1 cellular context compared by ENCODE assay signal in the genomic region with DNA sequence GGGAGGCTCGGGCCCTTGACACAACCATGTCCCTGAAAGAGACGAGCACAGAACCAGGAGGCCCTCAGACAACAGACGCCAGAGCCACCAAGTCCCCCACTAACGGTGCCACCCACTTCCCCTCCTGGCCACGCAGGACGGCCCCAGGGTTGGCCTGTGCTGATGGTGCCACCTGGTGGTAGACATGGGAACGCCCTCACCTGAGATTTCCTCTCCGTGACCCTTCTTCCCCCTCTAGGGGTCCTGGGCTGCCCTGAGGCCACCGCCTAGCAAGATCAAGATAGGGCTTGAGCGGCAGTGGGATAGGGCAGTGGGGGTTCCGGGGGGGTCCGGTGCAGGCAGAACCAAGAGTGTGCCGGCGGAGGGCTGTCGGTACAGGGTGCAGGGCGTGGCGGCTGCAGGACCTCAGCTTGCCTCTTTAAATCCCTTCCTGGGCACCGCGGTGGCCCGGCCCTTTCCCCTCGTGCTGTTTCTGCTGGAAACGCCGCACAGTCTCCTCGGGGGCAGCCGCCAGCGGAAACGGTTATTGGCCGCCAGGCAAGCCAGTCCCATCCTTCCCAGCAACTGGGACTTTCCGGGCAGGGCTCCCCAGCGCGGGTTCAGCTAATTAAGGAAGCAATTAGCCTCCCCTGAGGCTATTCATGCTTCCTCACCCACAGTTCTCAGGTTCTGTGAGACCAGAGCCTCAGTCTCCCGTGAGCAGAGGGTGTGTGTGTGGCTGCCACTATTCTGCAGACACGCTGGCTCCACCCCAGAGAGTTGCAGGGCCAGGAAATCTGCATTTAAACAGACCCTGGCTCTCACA.
TF ChIP-seq lines count a peak whose summit lies in the region.

No MANE protein-coding gene starts in this region.

TF ChIP-seq in HEK293, 187 proteins besides CTCF, POLR2A, EP300 and RAD21 (continued from another document and continues in another):
- TF ChIP-seq, protein P1, sequence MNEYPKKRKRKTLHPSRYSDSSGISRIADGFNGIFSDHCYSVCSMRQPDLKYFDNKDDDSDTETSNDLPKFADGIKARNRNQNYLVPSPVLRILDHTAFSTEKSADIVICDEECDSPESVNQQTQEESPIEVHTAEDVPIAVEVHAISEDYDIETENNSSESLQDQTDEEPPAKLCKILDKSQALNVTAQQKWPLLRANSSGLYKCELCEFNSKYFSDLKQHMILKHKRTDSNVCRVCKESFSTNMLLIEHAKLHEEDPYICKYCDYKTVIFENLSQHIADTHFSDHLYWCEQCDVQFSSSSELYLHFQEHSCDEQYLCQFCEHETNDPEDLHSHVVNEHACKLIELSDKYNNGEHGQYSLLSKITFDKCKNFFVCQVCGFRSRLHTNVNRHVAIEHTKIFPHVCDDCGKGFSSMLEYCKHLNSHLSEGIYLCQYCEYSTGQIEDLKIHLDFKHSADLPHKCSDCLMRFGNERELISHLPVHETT (tag by site-specific recombination; IDR thresholded peaks at IDR 0.05): no peak
- 0 out of 2 replicates have a peak, but pooled peaks have one; percentile 60 for TF ChIP-seq ZSCAN30 (tag by site-specific recombination; IDR thresholded peaks at IDR 0.05)
- no peak for TF ChIP-seq ZNF274 (IDR thresholded peaks at IDR 0.05; ENCODE audit: low read length)
- TF ChIP-seq ZNF274 (tag by site-specific recombination; IDR thresholded peaks at IDR 0.05; ENCODE audit: borderline replicate concordance): no peak
- peak; percentile 41; the same call in 1 of the 2 replicates for TF ChIP-seq ZNF398 (tag by site-specific recombination; IDR thresholded peaks at IDR 0.05)
- peak; percentile 62 for TF ChIP-seq KLF1 (tag by site-specific recombination; IDR thresholded peaks at IDR 0.05)
- TF ChIP-seq, protein P2, sequence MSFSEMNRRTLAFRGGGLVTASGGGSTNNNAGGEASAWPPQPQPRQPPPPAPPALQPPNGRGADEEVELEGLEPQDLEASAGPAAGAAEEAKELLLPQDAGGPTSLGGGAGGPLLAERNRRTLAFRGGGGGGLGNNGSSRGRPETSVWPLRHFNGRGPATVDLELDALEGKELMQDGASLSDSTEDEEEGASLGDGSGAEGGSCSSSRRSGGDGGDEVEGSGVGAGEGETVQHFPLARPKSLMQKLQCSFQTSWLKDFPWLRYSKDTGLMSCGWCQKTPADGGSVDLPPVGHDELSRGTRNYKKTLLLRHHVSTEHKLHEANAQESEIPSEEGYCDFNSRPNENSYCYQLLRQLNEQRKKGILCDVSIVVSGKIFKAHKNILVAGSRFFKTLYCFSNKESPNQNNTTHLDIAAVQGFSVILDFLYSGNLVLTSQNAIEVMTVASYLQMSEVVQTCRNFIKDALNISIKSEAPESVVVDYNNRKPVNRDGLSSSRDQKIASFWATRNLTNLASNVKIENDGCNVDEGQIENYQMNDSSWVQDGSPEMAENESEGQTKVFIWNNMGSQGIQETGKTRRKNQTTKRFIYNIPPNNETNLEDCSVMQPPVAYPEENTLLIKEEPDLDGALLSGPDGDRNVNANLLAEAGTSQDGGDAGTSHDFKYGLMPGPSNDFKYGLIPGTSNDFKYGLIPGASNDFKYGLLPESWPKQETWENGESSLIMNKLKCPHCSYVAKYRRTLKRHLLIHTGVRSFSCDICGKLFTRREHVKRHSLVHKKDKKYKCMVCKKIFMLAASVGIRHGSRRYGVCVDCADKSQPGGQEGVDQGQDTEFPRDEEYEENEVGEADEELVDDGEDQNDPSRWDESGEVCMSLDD (tag by site-specific recombination; IDR thresholded peaks at IDR 0.05): 0 out of 2 replicates have a peak, but pooled peaks have one; percentile 18
- TF ChIP-seq ZNF114 (tag by site-specific recombination; IDR thresholded peaks at IDR 0.05): no peak
- TF ChIP-seq, protein P3, sequence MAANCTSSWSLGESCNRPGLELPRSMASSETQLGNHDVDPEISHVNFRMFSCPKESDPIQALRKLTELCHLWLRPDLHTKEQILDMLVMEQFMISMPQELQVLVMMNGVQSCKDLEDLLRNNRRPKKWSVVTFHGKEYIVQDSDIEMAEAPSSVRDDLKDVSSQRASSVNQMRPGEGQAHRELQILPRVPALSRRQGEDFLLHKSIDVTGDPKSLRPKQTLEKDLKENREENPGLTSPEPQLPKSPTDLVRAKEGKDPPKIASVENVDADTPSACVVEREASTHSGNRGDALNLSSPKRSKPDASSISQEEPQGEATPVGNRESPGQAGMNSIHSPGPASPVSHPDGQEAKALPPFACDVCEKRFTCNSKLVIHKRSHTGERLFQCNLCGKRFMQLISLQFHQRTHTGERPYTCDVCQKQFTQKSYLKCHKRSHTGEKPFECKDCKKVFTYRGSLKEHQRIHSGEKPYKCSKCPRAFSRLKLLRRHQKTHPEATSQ (tag by site-specific recombination; IDR thresholded peaks at IDR 0.05): no peak
- no peak for TF ChIP-seq ZNF544 (tag by site-specific recombination; IDR thresholded peaks at IDR 0.05)
- no peak for TF ChIP-seq ZNF157 (tag by site-specific recombination; IDR thresholded peaks at IDR 0.05)
- TF ChIP-seq INSM2 (tag by site-specific recombination; IDR thresholded peaks at IDR 0.05): no peak; the same call in 1 of the 2 replicates
- TF ChIP-seq ZNF501 (tag by site-specific recombination; IDR thresholded peaks at IDR 0.05): peak; percentile 60; the same call in 1 of the 2 replicates
- peak; percentile 61; the same call in 1 of the 2 replicates for TF ChIP-seq KLF16 (tag by site-specific recombination; IDR thresholded peaks at IDR 0.05)
- TF ChIP-seq ZFHX2 (tag by site-specific recombination; conservative IDR thresholded peaks at IDR 0.05): peak; percentile 74
- no peak for TF ChIP-seq ZNF16 (tag by site-specific recombination; IDR thresholded peaks at IDR 0.05; ENCODE audit: low read depth)
- TF ChIP-seq SP7 (tag by site-specific recombination; IDR thresholded peaks at IDR 0.05): peak; percentile 52; the same call in 1 of the 2 replicates
- no peak for TF ChIP-seq ELK4 (IDR thresholded peaks at IDR 0.05; ENCODE audit: borderline replicate concordance, low read depth, low read length)
- peak; percentile 33; the same call in 1 of the 2 replicates for TF ChIP-seq ZNF391 (tag by site-specific recombination; IDR thresholded peaks at IDR 0.05; ENCODE audit: borderline replicate concordance, low read depth)
- TF ChIP-seq ZNF10 (tag by site-specific recombination; IDR thresholded peaks at IDR 0.05): no peak
- TF ChIP-seq ZBTB8A (tag by site-specific recombination; IDR thresholded peaks at IDR 0.05): peak; percentile 74
- no peak for TF ChIP-seq ZNF626 (tag by site-specific recombination; IDR thresholded peaks at IDR 0.05)
- TF ChIP-seq RBAK (tag by site-specific recombination; IDR thresholded peaks at IDR 0.05): no peak
- no peak for TF ChIP-seq ZNF362 (tag by site-specific recombination; IDR thresholded peaks at IDR 0.05)
- 0 out of 2 replicates have a peak, but pooled peaks have one; percentile 23 for TF ChIP-seq IKZF3 (tag by site-specific recombination; IDR thresholded peaks at IDR 0.05)
- peak; percentile 71; the same call in 1 of the 2 replicates for TF ChIP-seq ZNF223 (tag by site-specific recombination; IDR thresholded peaks at IDR 0.05)
- peak; percentile 75 for TF ChIP-seq SP2 (tag by site-specific recombination; IDR thresholded peaks at IDR 0.05)
- peak; percentile 79 for TF ChIP-seq KLF17 (tag by site-specific recombination; IDR thresholded peaks at IDR 0.05)
- no peak for TF ChIP-seq ZNF670 (tag by site-specific recombination; IDR thresholded peaks at IDR 0.05; ENCODE audit: low read depth)
- peak; percentile 74; the same call in 1 of the 2 replicates for TF ChIP-seq KLF8 (tag by site-specific recombination; IDR thresholded peaks at IDR 0.05)
- 0 out of 2 replicates have a peak, but pooled peaks have one; percentile 19 for TF ChIP-seq ZNF610 (tag by site-specific recombination; IDR thresholded peaks at IDR 0.05; ENCODE audit: borderline replicate concordance)
- TF ChIP-seq, protein P4, sequence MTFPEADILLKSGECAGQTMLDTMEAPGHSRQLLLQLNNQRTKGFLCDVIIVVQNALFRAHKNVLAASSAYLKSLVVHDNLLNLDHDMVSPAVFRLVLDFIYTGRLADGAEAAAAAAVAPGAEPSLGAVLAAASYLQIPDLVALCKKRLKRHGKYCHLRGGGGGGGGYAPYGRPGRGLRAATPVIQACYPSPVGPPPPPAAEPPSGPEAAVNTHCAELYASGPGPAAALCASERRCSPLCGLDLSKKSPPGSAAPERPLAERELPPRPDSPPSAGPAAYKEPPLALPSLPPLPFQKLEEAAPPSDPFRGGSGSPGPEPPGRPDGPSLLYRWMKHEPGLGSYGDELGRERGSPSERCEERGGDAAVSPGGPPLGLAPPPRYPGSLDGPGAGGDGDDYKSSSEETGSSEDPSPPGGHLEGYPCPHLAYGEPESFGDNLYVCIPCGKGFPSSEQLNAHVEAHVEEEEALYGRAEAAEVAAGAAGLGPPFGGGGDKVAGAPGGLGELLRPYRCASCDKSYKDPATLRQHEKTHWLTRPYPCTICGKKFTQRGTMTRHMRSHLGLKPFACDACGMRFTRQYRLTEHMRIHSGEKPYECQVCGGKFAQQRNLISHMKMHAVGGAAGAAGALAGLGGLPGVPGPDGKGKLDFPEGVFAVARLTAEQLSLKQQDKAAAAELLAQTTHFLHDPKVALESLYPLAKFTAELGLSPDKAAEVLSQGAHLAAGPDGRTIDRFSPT (tag by site-specific recombination; IDR thresholded peaks at IDR 0.05): peak; percentile 69; the same call in 1 of the 2 replicates
- TF ChIP-seq ZNF692 (tag by site-specific recombination; IDR thresholded peaks at IDR 0.05): peak; percentile 75
- TF ChIP-seq ZNF394 (tag by site-specific recombination; IDR thresholded peaks at IDR 0.05; ENCODE audit: borderline replicate concordance): peak; percentile 38; the same call in 1 of the 2 replicates
- TF ChIP-seq ZNF707 (tag by site-specific recombination; IDR thresholded peaks at IDR 0.05): no peak
